In genomic region chr14:76958975-76959710, GRCh38 we compare ENCODE assay signal across 8 cellular contexts.
DNase-seq lines count a peak whose midpoint lies in the region; ATAC-seq, FAIRE-seq and TF ChIP-seq lines count a peak whose summit lies in the region.

No MANE protein-coding gene starts in this region.

- H2BK12ac ChIP-seq in H1 (ENCODE audit: low read depth, low read length), result peak overlapping the region; percentile 99

- intact Hi-C loops in gastrocnemius medialis (cut with DNase I; ENCODE audit: low total_unique reads), result no loop called here

- H3K14ac ChIP-seq in H1 (ENCODE audit: insufficient read length), result no peak overlapping the region

- no peak for TF ChIP-seq POLR2A in H1 (IDR thresholded peaks at IDR 0.05; ENCODE audit: control extremely low read depth in 1 of 2, low read depth in 2 of 2, low read length in 2 of 2)
- TF ChIP-seq POLR2A in gastrocnemius medialis (IDR thresholded peaks at IDR 0.05), result no peak

- H2AK5ac ChIP-seq in H1 (ENCODE audit: low read depth, low read length), result peak overlapping the region; percentile 95

- TF ChIP-seq EP300 in H1 (IDR thresholded peaks at IDR 0.05; ENCODE audit: borderline replicate concordance in 1 of 2, low read depth in 2 of 2, low read length in 2 of 2), result no peak

- 0 out of 2 replicates have a peak overlapping the region, but pooled peaks have one; percentile 12 for H3K27ac ChIP-seq in H1 (ENCODE audit: low read depth, low read length)
- no peak overlapping the region for H3K27ac ChIP-seq in caudate nucleus (ENCODE audit: low read depth, low read length)
- H3K27ac ChIP-seq in gastrocnemius medialis, result peak overlapping the region in 1 of 4 donors; percentile 25

- DNase-seq in AG20443 (ENCODE audit: low spot score) (peak; percentile 47), LoVo (ENCODE audit: low spot score) (peak; percentile 46), H1 (ENCODE audit: low read depth in 1 of 2, low spot score in 2 of 2) (no peak), caudate nucleus (lab: John Stamatoyannopoulos, UW) (no peak), gastrocnemius medialis (no peak), cortex of kidney (lab: John Stamatoyannopoulos, UW) (no peak)

- no peaks in the 10 kb centered on the region for H3K79me2 ChIP-seq in H1 (ENCODE audit: control insufficient read depth in 1 of 2, insufficient read depth in 2 of 2, low read length in 2 of 2)

- FAIRE-seq in H1 (lab: Jason Lieb, UNC), result no peak

- TF ChIP-seq CTCF in H1 (IDR thresholded peaks at IDR 0.05; ENCODE audit: control extremely low read depth in 1 of 3, insufficient read depth in 1 of 3, low read depth in 1 of 3, low read length in 3 of 3) (no peak), gastrocnemius medialis (IDR thresholded peaks at IDR 0.05 in 4 of 5, conservative IDR thresholded peaks at IDR 0.05 in 1 of 5) (no peak)

- H2AFZ ChIP-seq in H1 (ENCODE audit: low read length), result no peak overlapping the region

- POLR2A ChIA-PET in H1 (lab: Charles Lee; ENCODE audit: partially characterized antibody), result interaction anchor here (0.7 to 5.3 kb wide), 8 partner anchors 23 to 72 kb away, joined by 3 to 28 read pairs (median 4); partner anchors contain the start of gene IRF2BPL

- H4K20me1 ChIP-seq in H1 (replicated peaks in 1 of 2; ENCODE audit: control insufficient read depth in 1 of 2, insufficient read depth in 2 of 2, low read length in 2 of 2), result no peaks in the 10 kb centered on the region

- H3K4me3 ChIP-seq in H1 (ENCODE audit: extremely low read depth in 1 of 4, insufficient read depth in 2 of 4, low read depth in 3 of 4, low read length in 4 of 4), result no peak overlapping the region
- H3K4me3 ChIP-seq in skeletal muscle satellite cell (ENCODE audit: low read length), result no peak overlapping the region
- H3K4me3 ChIP-seq in gastrocnemius medialis, result no peak overlapping the region

- H2BK20ac ChIP-seq in H1 (ENCODE audit: low read length), result peak overlapping the region; percentile 98

- CTCF ChIA-PET in H1 (lab: Charles Lee; ENCODE audit: partially characterized antibody), result interaction anchor here (0.9 to 10.4 kb wide), 10 partner anchors 9 to 112 kb away, joined by 3 to 151 read pairs (median 5); no protein-coding TSS in a partner anchor

- no peak overlapping the region for H3K56ac ChIP-seq in H1 (replicated peaks; ENCODE audit: insufficient read length, low read depth, low read length)

- H4K8ac ChIP-seq in H1 (ENCODE audit: extremely low read depth, insufficient read depth, low read length), result no peak overlapping the region

- H4K5ac ChIP-seq in H1 (ENCODE audit: insufficient read length, low read depth, low read length), result no peak overlapping the region

- peak overlapping the region; percentile 90 for H2BK15ac ChIP-seq in H1 (ENCODE audit: low read length)

- H3K23ac ChIP-seq in H1 (ENCODE audit: insufficient read length), result no peak overlapping the region

- H3K4me1 ChIP-seq in H1 (replicated peaks in 1 of 4; ENCODE audit: control insufficient read depth in 3 of 4, insufficient read depth in 4 of 4, low read length in 3 of 4) (peaks cover 41 to 50% (median 47%) of the 10 kb centered on the region in 4 experiments), skeletal muscle satellite cell (ENCODE audit: control insufficient read depth, insufficient read depth, low read length) (peaks cover 73% of the 10 kb centered on the region), gastrocnemius medialis (peaks cover 43 to 48% of the 10 kb centered on the region in 2 donors)

- 85% methylated on average over 8 of the region's 8 CpGs; no CpG with 5 or more reads in 1 of the 2 experiments for WGBS in H1 (ENCODE audit: extremely low coverage in 1 of 2, insufficient coverage in 1 of 2, insufficient read length in 1 of 2, insufficient replicate concordance in 2 of 2, low coverage in 1 of 2, low lambda C conversion rate in 2 of 2, missing lambda C conversion rate in 1 of 2), 2 experiments

- no peaks in the 10 kb centered on the region for H3K27me3 ChIP-seq in H1 (replicated peaks in 1 of 4; ENCODE audit: control insufficient read depth in 3 of 4, extremely low read depth in 1 of 4, insufficient read depth in 3 of 4, low read length in 3 of 4)
- no peaks in the 10 kb centered on the region for H3K27me3 ChIP-seq in skeletal muscle satellite cell (ENCODE audit: control insufficient read depth, insufficient read depth, low read length)
- H3K27me3 ChIP-seq in gastrocnemius medialis, result no peaks in the 10 kb centered on the region

- peak overlapping the region; percentile 100; the same call in 1 of the 2 replicates for H2BK5ac ChIP-seq in H1 (ENCODE audit: low read depth, low read length)

- H3K18ac ChIP-seq in H1 (ENCODE audit: extremely low read depth, low read length), result peak overlapping the region; percentile 88

- H3K9ac ChIP-seq in H1 (replicated peaks in 1 of 4; ENCODE audit: extremely low read depth in 1 of 4, low read depth in 3 of 4, low read length in 3 of 4), result no peak overlapping the region
- H3K9ac ChIP-seq in skeletal muscle satellite cell (ENCODE audit: low read depth, low read length), result peak overlapping the region; percentile 15

- peak overlapping the region; percentile 32 for H3K4ac ChIP-seq in H1 (replicated peaks; ENCODE audit: insufficient read length, low read depth, low read length)

- H3K9me3 ChIP-seq in H1 (ENCODE audit: insufficient read depth in 2 of 2, low read depth in 1 of 2, low read length in 1 of 2) (no peaks in the 10 kb centered on the region), skeletal muscle satellite cell (replicated peaks; ENCODE audit: low read length) (no peaks in the 10 kb centered on the region), gastrocnemius medialis (no peaks in the 10 kb centered on the region)

- H3K4me2 ChIP-seq in H1 (ENCODE audit: insufficient read depth in 1 of 2, low read depth in 2 of 2, low read length in 2 of 2), result no peak overlapping the region
- H3K4me2 ChIP-seq in skeletal muscle satellite cell (ENCODE audit: low read length), result no peak overlapping the region

- H3K36me3 ChIP-seq in H1 (ENCODE audit: control insufficient read depth in 2 of 4, insufficient read depth in 4 of 4, low read length in 3 of 4) (no peaks in the 10 kb centered on the region), skeletal muscle satellite cell (ENCODE audit: insufficient read depth, low read length) (no peaks in the 10 kb centered on the region), gastrocnemius medialis (no peaks in the 10 kb centered on the region)

- peaks cover 3% of the 10 kb centered on the region for H3K23me2 ChIP-seq in H1 (ENCODE audit: low read depth, low read length)

- peak; percentile 30 for ATAC-seq in GM19043 (IDR thresholded peaks at IDR 0.05; ENCODE audit: low read depth, unreplicated experiment)
- ATAC-seq in gastrocnemius medialis, result no peak

- no peaks in the 10 kb centered on the region for H3K79me1 ChIP-seq in H1 (ENCODE audit: low read depth, low read length)

- in situ Hi-C loops in gastrocnemius medialis (cut with MboI; ENCODE audit: low sequenced_read_pairs in 4 of 4), result no loop called here

- peak overlapping the region; percentile 86 for H4K91ac ChIP-seq in H1 (replicated peaks; ENCODE audit: insufficient read length, low read length)

- TF ChIP-seq RAD21 in H1 (IDR thresholded peaks at IDR 0.05 in 1 of 2, conservative IDR thresholded peaks at IDR 0.05 in 1 of 2; ENCODE audit: low read depth in 2 of 2, low read length in 2 of 2), result no peak

- H2BK120ac ChIP-seq in H1 (replicated peaks; ENCODE audit: low read depth, low read length), result peak overlapping the region; percentile 36

TF ChIP-seq in H1, 55 proteins besides CTCF, POLR2A, EP300 and RAD21:
- TF ChIP-seq SIRT6 (IDR thresholded peaks at IDR 0.05; ENCODE audit: low read length) (no peak), EGR1 (IDR thresholded peaks at IDR 0.05; ENCODE audit: borderline replicate concordance, low read depth, low read length) (no peak), TCF12 (IDR thresholded peaks at IDR 0.05; ENCODE audit: low read depth, low read length) (no peak), CBX8 (IDR thresholded peaks at IDR 0.05; ENCODE audit: borderline replicate concordance, low read depth, low read length) (no peak), CTBP2 (IDR thresholded peaks at IDR 0.05; ENCODE audit: borderline replicate concordance, insufficient read depth, insufficient read length, low read length) (no peak), SUZ12 (IDR thresholded peaks at IDR 0.05; ENCODE audit: low read length) (no peak), POLR2AphosphoS5 (IDR thresholded peaks at IDR 0.05; ENCODE audit: low read depth, low read length) (no peak), BACH1 (IDR thresholded peaks at IDR 0.05; ENCODE audit: low read length) (no peak), RXRA (IDR thresholded peaks at IDR 0.05; ENCODE audit: insufficient read depth, low read depth, low read length) (no peak), RNF2 (IDR thresholded peaks at IDR 0.05; ENCODE audit: borderline replicate concordance, low read depth, low read length, missing control alignments, poor library complexity, severe bottlenecking) (no peak), GABPA (IDR thresholded peaks at IDR 0.05; ENCODE audit: borderline replicate concordance, insufficient read depth, low read length) (no peak), KDM5A (IDR thresholded peaks at IDR 0.05; ENCODE audit: low read length) (no peak), JUN (IDR thresholded peaks at IDR 0.05; ENCODE audit: low read depth, low read length) (no peak), PHF8 (conservative IDR thresholded peaks at IDR 0.05; ENCODE audit: low read depth, low read length) (no peak), SRF (IDR thresholded peaks at IDR 0.05; ENCODE audit: low read depth, low read length) (no peak), ASH2L (IDR thresholded peaks at IDR 0.05; ENCODE audit: low read length) (no peak), CEBPB (IDR thresholded peaks at IDR 0.05; ENCODE audit: low read depth, low read length) (no peak), TEAD4 (IDR thresholded peaks at IDR 0.05; ENCODE audit: low read depth, low read length) (no peak)

Comparison
In these comparisons a context has a peak if more than half of its experiments do, and no peak if none do; other contexts are left out.
1. DNase-seq: peak in AG20443 (single experiment) and LoVo (single experiment); none in H1 (0 of 2), caudate nucleus (0 of 61), gastrocnemius medialis (0 of 2) and cortex of kidney (single experiment).